20 cellular contexts compared by ENCODE assay signal in genomic region chr1:204401747-204402146, GRCh38. TPM values are rescaled to one million over a fixed set of nuclear protein-coding genes. Genes with fewer than 3 reads are reported as not detected.
A peak's percentile ranks its signal among the peaks of the same experiment; 100 is the strongest.
DNase-seq lines count a peak whose midpoint lies in the region; ATAC-seq and TF ChIP-seq lines count a peak whose summit lies in the region.
"Had no signal": no experiment of that assay in that cellular context is flagged by ENCODE, and none has a peak within 500 bp of the region (broad histone marks: within the 10 kb centered on the region; RNA-seq: fewer than 3 reads in every experiment).

No MANE protein-coding gene starts in this region.

- TF ChIP-seq CTCF in breast epithelium (IDR thresholded peaks at IDR 0.05): no peak

- ATAC-seq in T-helper 17 cell: no peak
- ATAC-seq: HepG2, PC-3 had no signal

- no peaks in the 10 kb centered on the region for H3K9me3 Mint-ChIP-seq in activated naive CD8-positive, alpha-beta T cell (ENCODE audit: low read depth)
- H3K9me3 Mint-ChIP-seq in activated naive CD8-positive, alpha-beta T cell treated with anti-CD3 and anti-CD28 coated beads for 36 hours: no peaks in the 10 kb centered on the region
- no peaks in the 10 kb centered on the region for H3K9me3 Mint-ChIP-seq in immature natural killer cell
- H3K9me3 Mint-ChIP-seq in activated T-helper 2 cell treated with anti-CD3 and anti-CD28 coated beads, Interferon-gamma antibody, Interleukin-2, Interleukin-4, amounts not matched to agents 10 μg/mL and 5 μg/mL and 100 μg/mL, durations not matched to agents 14 hours and 24 hours and 36 hours: no peaks in the 10 kb centered on the region
- H3K9me3 Mint-ChIP-seq: CD4-positive, alpha-beta T cell had no signal

- no peaks in the 10 kb centered on the region for H3K27me3 ChIP-seq in breast epithelium

- TF ChIP-seq POLR2A in breast epithelium (IDR thresholded peaks at IDR 0.05): no peak

- no peak for DNase-seq in activated naive CD8-positive, alpha-beta T cell treated with anti-CD3 and anti-CD28 coated beads for 36 hours
- no peak for DNase-seq in T-helper 17 cell
- no peak for DNase-seq in immature natural killer cell
- no peak for DNase-seq in activated T-helper 2 cell treated with anti-CD3 and anti-CD28 coated beads, Interferon-gamma antibody, Interleukin-2, Interleukin-4, amounts not matched to agents 10 μg/mL and 5 μg/mL and 100 μg/mL, durations not matched to agents 14 hours and 24 hours and 36 hours (ENCODE audit: low spot score)
- no peak for DNase-seq in breast epithelium (ENCODE audit: low spot score in 2 of 2)
- no peak for DNase-seq in pons (ENCODE audit: low spot score)
- DNase-seq: Calu3; CD4-positive, alpha-beta T cell; GF-D8; H7; KG1; NCI-H1105 treated with DMSO at 0.1 percent for 48 hours; NCI-H187 treated with DMSO at 0.1 percent for 48 hours; NCI-H2227 treated with DMSO at 0.1 percent for 48 hours; NCI-H524 treated with DMSO at 0.1 percent for 48 hours; PC-3; SHP77 treated with DMSO at 0.1 percent for 48 hours had no signal

- no peak overlapping the region for H3K27ac ChIP-seq in breast epithelium

- H3K4me3 ChIP-seq in breast epithelium: no peak overlapping the region

- no peaks in the 10 kb centered on the region for H3K27me3 Mint-ChIP-seq in activated naive CD8-positive, alpha-beta T cell
- H3K27me3 Mint-ChIP-seq in activated naive CD8-positive, alpha-beta T cell treated with anti-CD3 and anti-CD28 coated beads for 36 hours: no peaks in the 10 kb centered on the region
- H3K27me3 Mint-ChIP-seq in T-helper 17 cell (no peaks in the 10 kb centered on the region), immature natural killer cell (ENCODE audit: low read depth in 3 of 3) (peaks cover 0 to 3% (median 0%) of the 10 kb centered on the region in 3 donors)
- H3K27me3 Mint-ChIP-seq in activated T-helper 2 cell treated with anti-CD3 and anti-CD28 coated beads, Interferon-gamma antibody, Interleukin-2, Interleukin-4, amounts not matched to agents 10 μg/mL and 5 μg/mL and 100 μg/mL, durations not matched to agents 14 hours and 24 hours and 36 hours (ENCODE audit: low read depth): no peaks in the 10 kb centered on the region
- H3K27me3 Mint-ChIP-seq: B cell; CD4-positive, alpha-beta T cell had no signal

- H3K36me3 Mint-ChIP-seq in activated naive CD8-positive, alpha-beta T cell: peaks cover 6% of the 10 kb centered on the region
- peaks cover 26% of the 10 kb centered on the region for H3K36me3 Mint-ChIP-seq in activated naive CD8-positive, alpha-beta T cell treated with anti-CD3 and anti-CD28 coated beads for 36 hours
- H3K36me3 Mint-ChIP-seq in T-helper 17 cell (ENCODE audit: low read depth) (peaks cover 7% of the 10 kb centered on the region), immature natural killer cell (peaks cover 15 to 32% (median 20%) of the 10 kb centered on the region in 3 donors)
- peaks cover 72% of the 10 kb centered on the region for H3K36me3 Mint-ChIP-seq in activated T-helper 2 cell treated with anti-CD3 and anti-CD28 coated beads, Interferon-gamma antibody, Interleukin-2, Interleukin-4, amounts not matched to agents 10 μg/mL and 5 μg/mL and 100 μg/mL, durations not matched to agents 14 hours and 24 hours and 36 hours (ENCODE audit: low read depth)

- H3K4me1 Mint-ChIP-seq in activated naive CD8-positive, alpha-beta T cell (ENCODE audit: low read depth): peaks cover 42% of the 10 kb centered on the region
- peaks cover 21% of the 10 kb centered on the region for H3K4me1 Mint-ChIP-seq in activated naive CD8-positive, alpha-beta T cell treated with anti-CD3 and anti-CD28 coated beads for 36 hours
- H3K4me1 Mint-ChIP-seq in T-helper 17 cell: peaks cover 20% of the 10 kb centered on the region
- peaks cover 23 to 47% of the 10 kb centered on the region in 2 donors for H3K4me1 Mint-ChIP-seq in immature natural killer cell
- H3K4me1 Mint-ChIP-seq in activated T-helper 2 cell treated with anti-CD3 and anti-CD28 coated beads, Interferon-gamma antibody, Interleukin-2, Interleukin-4, amounts not matched to agents 10 μg/mL and 5 μg/mL and 100 μg/mL, durations not matched to agents 14 hours and 24 hours and 36 hours (ENCODE audit: low read depth): peaks cover 19% of the 10 kb centered on the region

- H3K36me3 ChIP-seq in breast epithelium: peaks cover 7% of the 10 kb centered on the region

- H3K27ac Mint-ChIP-seq in activated naive CD8-positive, alpha-beta T cell: peak overlapping the region; percentile 67
- no peak overlapping the region for H3K27ac Mint-ChIP-seq in activated naive CD8-positive, alpha-beta T cell treated with anti-CD3 and anti-CD28 coated beads for 36 hours
- H3K27ac Mint-ChIP-seq in T-helper 17 cell (peak overlapping the region; percentile 47), immature natural killer cell (peak overlapping the region in 4 of 6 donors; percentile 4 to 59 (median 43))
- H3K27ac Mint-ChIP-seq in activated T-helper 2 cell treated with anti-CD3 and anti-CD28 coated beads, Interferon-gamma antibody, Interleukin-2, Interleukin-4, amounts not matched to agents 10 μg/mL and 5 μg/mL and 100 μg/mL, durations not matched to agents 14 hours and 24 hours and 36 hours: no peak overlapping the region
- H3K27ac Mint-ChIP-seq: B cell had no signal

- H3K4me3 Mint-ChIP-seq in activated naive CD8-positive, alpha-beta T cell: no peak overlapping the region
- no peak overlapping the region for H3K4me3 Mint-ChIP-seq in activated naive CD8-positive, alpha-beta T cell treated with anti-CD3 and anti-CD28 coated beads for 36 hours
- no peak overlapping the region for H3K4me3 Mint-ChIP-seq in T-helper 17 cell
- no peak overlapping the region for H3K4me3 Mint-ChIP-seq in immature natural killer cell
- no peak overlapping the region for H3K4me3 Mint-ChIP-seq in activated T-helper 2 cell treated with anti-CD3 and anti-CD28 coated beads, Interferon-gamma antibody, Interleukin-2, Interleukin-4, amounts not matched to agents 10 μg/mL and 5 μg/mL and 100 μg/mL, durations not matched to agents 14 hours and 24 hours and 36 hours (ENCODE audit: low read depth)
- H3K4me3 Mint-ChIP-seq: B cell; CD4-positive, alpha-beta T cell had no signal

- no peaks in the 10 kb centered on the region for H3K4me1 ChIP-seq in breast epithelium

- H3K9me3 ChIP-seq in T-helper 17 cell (ENCODE audit: control insufficient read depth, low read length, poor library complexity, severe bottlenecking) (no peaks in the 10 kb centered on the region), breast epithelium (no peaks in the 10 kb centered on the region)

- intact Hi-C loops in activated T-helper 2 cell treated with anti-CD3 and anti-CD28 coated beads, Interferon-gamma antibody, Interleukin-2, Interleukin-4, amounts not matched to agents 10 μg/mL and 5 μg/mL and 100 μg/mL, durations not matched to agents 14 hours and 24 hours and 36 hours (cut with micrococcal nuclease): no loop called here
- intact Hi-C loops in breast epithelium (cut with DNase I; ENCODE audit: low total_unique reads): no loop called here

RNA-seq across cellular contexts. Expression of gene PPP1R15B, which starts 9.9 kb away (rescaled TPM):
- 10 to 100 TPM; 78.6 to 79.9 TPM for total RNA-seq in activated naive CD8-positive, alpha-beta T cell treated with anti-CD3 and anti-CD28 coated beads for 36 hours
- total RNA-seq in T-helper 17 cell: 100 to 1,000 TPM; 207 to 266 TPM
- polyA plus RNA-seq in immature natural killer cell: 10 to 100 TPM; 13.5 to 23.0 (median 17.3) TPM
- total RNA-seq in activated T-helper 2 cell treated with anti-CD3 and anti-CD28 coated beads, Interferon-gamma antibody, Interleukin-2, Interleukin-4, amounts not matched to agents 10 μg/mL and 5 μg/mL and 100 μg/mL, durations not matched to agents 14 hours and 24 hours and 36 hours: 63.4 and 64.3 TPM in 2 replicates
- 10 to 100 TPM; 47.5 to 91.6 (median 53.3) TPM for total RNA-seq in breast epithelium

RNA-seq across cellular contexts. Expression of gene PLEKHA6, which starts 42.0 kb away (rescaled TPM):
- 1 to 10 TPM in 1 of 2 experiments, under 1 TPM in 1; 0.74 to 1.5 TPM for total RNA-seq in activated naive CD8-positive, alpha-beta T cell treated with anti-CD3 and anti-CD28 coated beads for 36 hours
- total RNA-seq in T-helper 17 cell: under 1 TPM; 0.47 to 0.50 TPM
- not detected for polyA plus RNA-seq in immature natural killer cell
- 0.52 and 1.9 TPM in 2 replicates for total RNA-seq in activated T-helper 2 cell treated with anti-CD3 and anti-CD28 coated beads, Interferon-gamma antibody, Interleukin-2, Interleukin-4, amounts not matched to agents 10 μg/mL and 5 μg/mL and 100 μg/mL, durations not matched to agents 14 hours and 24 hours and 36 hours
- total RNA-seq in breast epithelium: 10 to 100 TPM in 2 of 3 donors, 1 to 10 TPM in 1; 1.4 to 34.0 (median 17.7) TPM

Comparison
In these comparisons a context has a peak if more than half of its experiments do, and no peak if none do; other contexts are left out.
1. H3K27ac Mint-ChIP-seq: peak in activated naive CD8-positive, alpha-beta T cell (single experiment), T-helper 17 cell (single experiment) and immature natural killer cell (4 of 6); none in activated naive CD8-positive, alpha-beta T cell treated with anti-CD3 and anti-CD28 coated beads for 36 hours (single experiment) and activated T-helper 2 cell treated with anti-CD3 and anti-CD28 coated beads, Interferon-gamma antibody, Interleukin-2, Interleukin-4, amounts not matched to agents 10 μg/mL and 5 μg/mL and 100 μg/mL, durations not matched to agents 14 hours and 24 hours and 36 hours (single experiment).